29 cellular contexts compared by ENCODE assay signal in genomic region chr19:30854207-30854606, GRCh38.
DNase-seq lines count a peak whose midpoint lies in the region; ATAC-seq and TF ChIP-seq lines count a peak whose summit lies in the region.
"Had no signal": no experiment of that assay in that cellular context is flagged by ENCODE, and none has a peak within 500 bp of the region (broad histone marks: within the 10 kb centered on the region; RNA-seq: fewer than 3 reads in every experiment).

No MANE protein-coding gene starts in this region.

- DNase-seq in ecto neural progenitor cell (ENCODE audit: low spot score) (peak; percentile 13), esophagus muscularis mucosa (ENCODE audit: extremely low spot score) (peak; percentile 89)
- DNase-seq: 8988T; ACHN; AML-193; BE2C; C1 segment of cervical spinal cord; Caco-2; Calu3; CD4-positive, alpha-beta memory T cell; CD4-positive, alpha-beta T cell; CD4-positive, CD25-positive, alpha-beta regulatory T cell; CD8-positive, alpha-beta memory T cell; CD8-positive, alpha-beta T cell; COR-L47; DMS 273 treated with DMSO at 0.1 percent for 48 hours; DMS153; DMS53; DMS79; DMS79 treated with DMSO at 0.1 percent for 48 hours; DND-41; EL had no signal

- peaks cover 0 to 7% (median 1%) of the 10 kb centered on the region in 4 donors for H3K4me1 ChIP-seq in esophagus muscularis mucosa
- H3K4me1 ChIP-seq: A549, BE2C, BLaER1, Caco-2 had no signal

- no peak for TF ChIP-seq CTCF in esophagus muscularis mucosa (IDR thresholded peaks at IDR 0.05)

- H3K9me3 ChIP-seq in esophagus muscularis mucosa, result no peaks in the 10 kb centered on the region
- H3K9me3 ChIP-seq: A549; BE2C; BLaER1; BLaER1 treated with 17β-estradiol and CSF1 and Interleukin-3, amounts not matched to agents 10 nM and 100 nM; Caco-2 had no signal

- H3K36me3 ChIP-seq in esophagus muscularis mucosa, result no peaks in the 10 kb centered on the region
- H3K36me3 ChIP-seq: BE2C; BLaER1; BLaER1 treated with 17β-estradiol and CSF1 and Interleukin-3, amounts not matched to agents 10 nM and 100 nM had no signal

- TF ChIP-seq POLR2A in esophagus muscularis mucosa (IDR thresholded peaks at IDR 0.05; ENCODE audit: low read depth), result no peak

- H3K27me3 ChIP-seq in esophagus muscularis mucosa, result no peaks in the 10 kb centered on the region
- H3K27me3 ChIP-seq: BE2C; BLaER1; BLaER1 treated with 17β-estradiol and CSF1 and Interleukin-3, amounts not matched to agents 10 nM and 100 nM had no signal

- H3K27ac ChIP-seq in esophagus muscularis mucosa (replicated peaks in 1 of 4), result no peak overlapping the region
- H3K27ac ChIP-seq: 22Rv1; A549; BLaER1; BLaER1 treated with 17β-estradiol and CSF1 and Interleukin-3, amounts not matched to agents 10 nM and 100 nM; C4-2B had no signal

- no peak overlapping the region for H3K4me3 ChIP-seq in esophagus muscularis mucosa
- H3K4me3 ChIP-seq: A549; BLaER1; BLaER1 treated with 17β-estradiol and CSF1 and Interleukin-3, amounts not matched to agents 10 nM and 100 nM had no signal

- intact Hi-C loops in esophagus muscularis mucosa (cut with DNase I), result no loop called here

- 91% methylated on average over 1 of the region's 1 CpG for WGBS in esophagus muscularis mucosa

- no peak for TF ChIP-seq EP300 in esophagus muscularis mucosa (IDR thresholded peaks at IDR 0.05)

- ATAC-seq in HG02759 (IDR thresholded peaks at IDR 0.05; ENCODE audit: unreplicated experiment) (no peak), HG02642 (IDR thresholded peaks at IDR 0.05; ENCODE audit: poor library complexity, unreplicated experiment) (no peak)
- ATAC-seq: A549; CD8-positive, alpha-beta T cell had no signal
